1 cellular context compared by ENCODE assay signal in genomic region chr11:23124996-23125395, GRCh38.
TF ChIP-seq lines count a peak whose summit lies in the region.

No MANE protein-coding gene starts in this region.

TF ChIP-seq in HepG2, 621 proteins besides CTCF, POLR2A, EP300 and RAD21 (continued from another document):
- no peak for TF ChIP-seq IKZF5 (CRISPR knock-in tag; IDR thresholded peaks at IDR 0.05)
- no peak for TF ChIP-seq NAIF1 (CRISPR knock-in tag; IDR thresholded peaks at IDR 0.05; ENCODE audit: borderline replicate concordance)
- no peak for TF ChIP-seq ZNF407 (CRISPR knock-in tag; IDR thresholded peaks at IDR 0.05; ENCODE audit: not compliant biosample characterization)
- no peak for TF ChIP-seq FOXC1 (CRISPR knock-in tag; IDR thresholded peaks at IDR 0.05; ENCODE audit: borderline replicate concordance)
- TF ChIP-seq NCOA1 (CRISPR knock-in tag; IDR thresholded peaks at IDR 0.05), result no peak
- no peak for TF ChIP-seq CCAR2 (optimal IDR thresholded peaks at IDR 0.05; ENCODE audit: low read depth, low read length)
- TF ChIP-seq NR2C2 (CRISPR knock-in tag; IDR thresholded peaks at IDR 0.05; ENCODE audit: borderline replicate concordance), result no peak
- no peak for TF ChIP-seq NR2F2 (IDR thresholded peaks at IDR 0.05; ENCODE audit: borderline replicate concordance, low read depth)
- no peak for TF ChIP-seq NCOA5 (CRISPR knock-in tag; IDR thresholded peaks at IDR 0.05)
